Comparison of ENCODE assay signal across 15 cellular contexts in genomic region chr16:78961464-78961863, GRCh38.
A peak's percentile ranks its signal among the peaks of the same experiment; 100 is the strongest.
DNase-seq lines count a peak whose midpoint lies in the region; ATAC-seq and TF ChIP-seq lines count a peak whose summit lies in the region.
"Had no signal": no experiment of that assay in that cellular context is flagged by ENCODE, and none has a peak within 500 bp of the region (broad histone marks: within the 10 kb centered on the region; RNA-seq: fewer than 3 reads in every experiment).

No MANE protein-coding gene starts in this region.

- H3K9me2 ChIP-seq in PC-3 (replicated peaks; ENCODE audit: low read length): no peaks in the 10 kb centered on the region

- H3K27me3 ChIP-seq in PC-3 (ENCODE audit: low read length): no peaks in the 10 kb centered on the region
- H3K27me3 ChIP-seq: cardiac muscle cell, upper lobe of right lung had no signal

- TF ChIP-seq CTCF in PC-3 (conservative IDR thresholded peaks at IDR 0.05; ENCODE audit: low read depth, low read length): no peak

- H3K36me3 ChIP-seq in PC-3 (ENCODE audit: low read depth, low read length): no peaks in the 10 kb centered on the region
- H3K36me3 ChIP-seq: cardiac muscle cell, upper lobe of right lung had no signal

- no peaks in the 10 kb centered on the region for H3K27me3 Mint-ChIP-seq in activated T-cell treated with anti-CD3 and anti-CD28 coated beads, Interleukin-2, amount 50 U/mL, for 72 hours (ENCODE audit: low read depth)
- H3K27me3 Mint-ChIP-seq in stimulated activated memory B cell treated with anti-CD40 and anti-IgM and Interleukin-4, amounts not matched to agents 10 μg/mL and 1 μg/mL and 100 μg/mL, for 72 hours: no peaks in the 10 kb centered on the region

- no peaks in the 10 kb centered on the region for H3K9me3 ChIP-seq in PC-3 (ENCODE audit: low read length)
- H3K9me3 ChIP-seq: upper lobe of right lung had no signal

- H3K27ac Mint-ChIP-seq in activated T-cell treated with anti-CD3 and anti-CD28 coated beads, Interleukin-2, amount 50 U/mL, for 72 hours: peak overlapping the region; percentile 92
- H3K27ac Mint-ChIP-seq in stimulated activated memory B cell treated with anti-CD40 and anti-IgM and Interleukin-4, amounts not matched to agents 10 μg/mL and 1 μg/mL and 100 μg/mL, for 72 hours: peak overlapping the region; percentile 82

- H3K9ac ChIP-seq in PC-3 (ENCODE audit: low read length): no peak overlapping the region

- CTCF ChIA-PET in PC-3 (lab: Charles Lee): no interaction called here

- H2AFZ ChIP-seq in PC-3 (ENCODE audit: low read length): no peak overlapping the region

- POLR2A ChIA-PET in PC-3 (lab: Charles Lee; ENCODE audit: unreplicated experiment): no interaction called here

- peaks cover 14 to 16% of the 10 kb centered on the region in 2 donors for H3K36me3 Mint-ChIP-seq in activated T-cell treated with anti-CD3 and anti-CD28 coated beads, Interleukin-2, amount 50 U/mL, for 72 hours (ENCODE audit: insufficient read depth in 2 of 2)
- peaks cover 6% of the 10 kb centered on the region for H3K36me3 Mint-ChIP-seq in stimulated activated memory B cell treated with anti-CD40 and anti-IgM and Interleukin-4, amounts not matched to agents 10 μg/mL and 1 μg/mL and 100 μg/mL, for 72 hours

- ATAC-seq in activated T-cell treated with anti-CD3 and anti-CD28 coated beads, Interleukin-2, amount 50 U/mL, for 72 hours (replicated peaks in 1 of 2): no peak
- ATAC-seq in GM21786 (IDR thresholded peaks at IDR 0.05; ENCODE audit: unreplicated experiment) (peak; percentile 50), HG03565 (IDR thresholded peaks at IDR 0.05; ENCODE audit: unreplicated experiment) (peak; percentile 30), PC-3 (no peak), GM18873 (IDR thresholded peaks at IDR 0.05; ENCODE audit: low FRiP score, unreplicated experiment) (no peak)
- ATAC-seq in stimulated activated memory B cell treated with anti-CD40 and anti-IgM and Interleukin-4, amounts not matched to agents 10 μg/mL and 1 μg/mL and 100 μg/mL, for 72 hours: peak; percentile 83
- ATAC-seq: upper lobe of right lung had no signal

- no peak overlapping the region for H3K4me3 ChIP-seq in PC-3 (ENCODE audit: low read length)
- H3K4me3 ChIP-seq: cardiac muscle cell, upper lobe of right lung had no signal

- intact Hi-C loops in PC-3 (cut with micrococcal nuclease): no loop called here

- H3K27ac ChIP-seq in PC-3 (ENCODE audit: low read length): no peak overlapping the region
- H3K27ac ChIP-seq: cardiac muscle cell, RWPE1, upper lobe of right lung had no signal

- no peaks in the 10 kb centered on the region for H4K20me1 ChIP-seq in PC-3 (ENCODE audit: low read length)

- H3K4me1 ChIP-seq in PC-3 (ENCODE audit: insufficient read depth, low read length): no peaks in the 10 kb centered on the region
- H3K4me1 ChIP-seq: upper lobe of right lung had no signal

- peak overlapping the region in 1 of 2 donors; percentile 4 for H3K4me3 Mint-ChIP-seq in activated T-cell treated with anti-CD3 and anti-CD28 coated beads, Interleukin-2, amount 50 U/mL, for 72 hours
- H3K4me3 Mint-ChIP-seq in stimulated activated memory B cell treated with anti-CD40 and anti-IgM and Interleukin-4, amounts not matched to agents 10 μg/mL and 1 μg/mL and 100 μg/mL, for 72 hours: peak overlapping the region; percentile 62

- H3K9me3 Mint-ChIP-seq in activated T-cell treated with anti-CD3 and anti-CD28 coated beads, Interleukin-2, amount 50 U/mL, for 72 hours: peaks cover 6 to 18% of the 10 kb centered on the region in 2 donors
- H3K9me3 Mint-ChIP-seq in stimulated activated memory B cell treated with anti-CD40 and anti-IgM and Interleukin-4, amounts not matched to agents 10 μg/mL and 1 μg/mL and 100 μg/mL, for 72 hours: peaks cover 10% of the 10 kb centered on the region

- H3K79me2 ChIP-seq in PC-3 (ENCODE audit: low read length): no peaks in the 10 kb centered on the region

- H3K4me2 ChIP-seq in PC-3 (ENCODE audit: low read length): no peak overlapping the region

- BruUV-seq in PC-3 (replicated peaks; lab: Mats Ljungman, UMichigan): no TSS peak

- peaks cover 28% of the 10 kb centered on the region for H3K4me1 Mint-ChIP-seq in activated T-cell treated with anti-CD3 and anti-CD28 coated beads, Interleukin-2, amount 50 U/mL, for 72 hours (ENCODE audit: low read depth)
- peaks cover 50% of the 10 kb centered on the region for H3K4me1 Mint-ChIP-seq in stimulated activated memory B cell treated with anti-CD40 and anti-IgM and Interleukin-4, amounts not matched to agents 10 μg/mL and 1 μg/mL and 100 μg/mL, for 72 hours

- H3F3A ChIP-seq in PC-3 (ENCODE audit: low read length, unreplicated experiment): no peaks in the 10 kb centered on the region

- no peak for DNase-seq in activated T-cell treated with anti-CD3 and anti-CD28 coated beads, Interleukin-2, amount 50 U/mL, for 72 hours
- no peak for DNase-seq in activated T-cell treated with anti-CD3 and anti-CD28 coated beads, Interleukin-2, amount 50 U/mL, for 48 hours
- DNase-seq in PC-3: no peak
- DNase-seq in activated CD8-positive, alpha-beta memory T cell treated with anti-CD3 and anti-CD28 coated beads for 24 hours: no peak
- DNase-seq: activated CD4-positive, alpha-beta T cell treated with anti-CD3 and anti-CD28 coated beads, Interleukin-2, amount 50 U/mL, for 48 hours; activated naive CD4-positive, alpha-beta T cell treated with anti-CD3 and anti-CD28 coated beads, Interleukin-2, amount 50 U/mL, for 16 hours; NCI-H1105 treated with DMSO at 0.1 percent for 48 hours; NCI-H524; upper lobe of right lung had no signal

Comparison
In these comparisons a context has a peak if more than half of its experiments do, and no peak if none do; other contexts are left out.
1. ATAC-seq: peak in GM21786 (single experiment), HG03565 (single experiment) and stimulated activated memory B cell treated with anti-CD40 and anti-IgM and Interleukin-4, amounts not matched to agents 10 μg/mL and 1 μg/mL and 100 μg/mL, for 72 hours (single experiment); none in activated T-cell treated with anti-CD3 and anti-CD28 coated beads, Interleukin-2, amount 50 U/mL, for 72 hours (0 of 2), PC-3 (single experiment) and GM18873 (single experiment).